Comparison of ENCODE assay signal across 3 cellular contexts in the genomic region with DNA sequence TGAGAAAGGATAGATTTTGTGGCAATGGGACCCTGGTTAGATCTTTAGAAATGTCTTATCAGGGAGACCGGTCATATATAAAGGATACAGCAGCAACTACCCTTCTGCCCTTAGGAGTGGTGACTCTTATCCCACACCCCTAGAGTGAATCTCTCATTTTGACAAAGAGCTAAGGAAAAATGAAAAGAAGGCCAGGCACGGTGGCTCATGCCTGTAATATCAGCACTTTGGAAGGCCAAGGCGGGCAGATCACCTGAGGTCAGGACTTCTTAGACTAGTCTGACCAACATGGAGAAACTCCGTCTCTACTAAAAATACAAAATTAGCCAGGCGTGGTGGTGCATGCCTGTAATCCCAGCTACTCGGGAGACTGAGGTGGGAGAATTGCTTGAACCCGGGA. TPM values are rescaled to one million over a fixed set of nuclear protein-coding genes. Genes with fewer than 3 reads are reported as not detected.
"Had no signal": no experiment of that assay in that cellular context is flagged by ENCODE, and none has a peak within 500 bp of the region (broad histone marks: within the 10 kb centered on the region; RNA-seq: fewer than 3 reads in every experiment).

No MANE protein-coding gene starts in this region.

RNA-seq across cellular contexts. Expression of a gene that starts 20.1 kb away (rescaled TPM):
- total RNA-seq: activated B cell treated with CpG ODN at 0.5 μM for 24 hours; activated CD4-positive, alpha-beta T cell treated with anti-CD3 and anti-CD28 coated beads, Interleukin-2, amount 10 ng/mL, durations not matched to agents 24 days and 14 days; T-helper 1 cell treated with Interleukin-12 subunit alpha and Interleukin-12 subunit beta and Interleukin-4 antibody, amounts not matched to agents 30 ng/mL and 1 ng/mL, for 36 hours had no signal
